ENCODE assay signal across 23 cellular contexts in the genomic region with DNA sequence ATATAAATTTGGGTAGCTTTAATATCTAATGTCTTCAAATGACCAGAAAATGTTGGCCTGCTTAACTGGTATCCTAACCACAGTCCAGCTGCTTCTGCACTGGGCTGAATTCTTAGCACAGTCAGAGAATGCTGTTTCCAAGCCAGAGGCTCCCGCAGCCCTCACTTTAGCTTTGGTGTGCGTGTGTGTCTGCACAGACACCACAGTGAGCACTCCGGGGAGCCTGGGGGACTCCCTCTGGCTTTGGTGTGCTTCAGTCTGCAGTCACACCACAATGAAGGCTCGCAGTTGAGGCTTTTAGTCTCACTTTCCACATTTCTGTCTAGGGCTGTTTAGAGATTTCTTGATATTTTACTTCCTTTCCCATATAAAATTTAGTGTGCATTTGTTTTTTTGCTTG. TPM values are rescaled to one million over a fixed set of nuclear protein-coding genes. Genes with fewer than 3 reads are reported as not detected.
"Had no signal": no experiment of that assay in that cellular context is flagged by ENCODE, and none has a peak within 500 bp of the region (broad histone marks: within the 10 kb centered on the region; RNA-seq: fewer than 3 reads in every experiment).

No MANE protein-coding gene starts in this region.

- H3K9ac ChIP-seq: parathyroid adenoma had no signal

- H3K27ac Mint-ChIP-seq: activated CD4-positive, alpha-beta T cell treated with anti-CD3 and anti-CD28 coated beads, Interleukin-2, amount 10 ng/mL, durations not matched to agents 7 days and 5 days; activated CD8-positive, alpha-beta T cell treated with anti-CD3 and anti-CD28 coated beads, Interleukin-2, amount 10 ng/mL, durations not matched to agents 7 days and 5 days; activated naive CD4-positive, alpha-beta T cell treated with anti-CD3 and anti-CD28 coated beads, Interleukin-2, amount 10 ng/mL, durations not matched to agents 7 days and 5 days; activated T-cell treated with anti-CD3 and anti-CD28 coated beads, Interleukin-2, amount 50 U/mL, for 24 hours; effector memory CD8-positive, alpha-beta T cell; naive thymus-derived CD4-positive, alpha-beta T cell; stimulated activated naive CD8-positive, alpha-beta T cell treated with anti-CD3 and anti-CD28 coated beads, Interleukin-15, amount 100 ng/mL, for 72 hours had no signal

- H3K27ac ChIP-seq: esophagus squamous epithelium, parathyroid adenoma, right lobe of liver, suprapubic skin, upper lobe of left lung had no signal

- H3K4me1 ChIP-seq: esophagus squamous epithelium, parathyroid adenoma, right lobe of liver, suprapubic skin, upper lobe of left lung had no signal

- H3K36me3 ChIP-seq: right lobe of liver, suprapubic skin, upper lobe of left lung had no signal

- H3K79me2 ChIP-seq: parathyroid adenoma had no signal

- H2AFZ ChIP-seq: parathyroid adenoma had no signal

- DNase-seq: activated CD4-positive, alpha-beta T cell treated with anti-CD3 and anti-CD28 coated beads, Interleukin-2, amount 10 ng/mL, durations not matched to agents 7 days and 5 days; activated CD8-positive, alpha-beta T cell treated with anti-CD3 and anti-CD28 coated beads, Interleukin-2, amount 10 ng/mL, durations not matched to agents 7 days and 5 days; activated naive CD4-positive, alpha-beta T cell treated with anti-CD3 and anti-CD28 coated beads, Interleukin-2, amount 10 ng/mL, durations not matched to agents 7 days and 5 days; activated T-cell treated with anti-CD3 and anti-CD28 coated beads, Interleukin-2, amount 50 U/mL, for 24 hours; effector memory CD8-positive, alpha-beta T cell; esophagus squamous epithelium; hypothalamus; islet precursor cell; midbrain; naive thymus-derived CD4-positive, alpha-beta T cell; right lobe of liver; stimulated activated CD4-positive, alpha-beta T cell treated with anti-CD3 and anti-CD28 coated beads, Interleukin-4, amount 100 ng/mL, for 1 hour; stimulated activated naive CD8-positive, alpha-beta T cell treated with anti-CD3 and anti-CD28 coated beads, Interleukin-15, amount 100 ng/mL, for 72 hours; T-helper 1 cell; T-helper 9 cell; upper lobe of left lung had no signal

- H3K27me3 ChIP-seq: esophagus squamous epithelium, right lobe of liver, suprapubic skin, upper lobe of left lung had no signal

- H3K9me3 ChIP-seq: esophagus squamous epithelium, right lobe of liver, suprapubic skin, upper lobe of left lung had no signal

- H3K4me1 Mint-ChIP-seq: activated CD4-positive, alpha-beta T cell treated with anti-CD3 and anti-CD28 coated beads, Interleukin-2, amount 10 ng/mL, durations not matched to agents 7 days and 5 days; activated naive CD4-positive, alpha-beta T cell treated with anti-CD3 and anti-CD28 coated beads, Interleukin-2, amount 10 ng/mL, durations not matched to agents 7 days and 5 days; naive thymus-derived CD4-positive, alpha-beta T cell; stimulated activated naive CD8-positive, alpha-beta T cell treated with anti-CD3 and anti-CD28 coated beads, Interleukin-15, amount 100 ng/mL, for 72 hours had no signal

- H3K4me3 Mint-ChIP-seq: activated CD4-positive, alpha-beta T cell treated with anti-CD3 and anti-CD28 coated beads, Interleukin-2, amount 10 ng/mL, durations not matched to agents 7 days and 5 days; activated CD8-positive, alpha-beta T cell treated with anti-CD3 and anti-CD28 coated beads, Interleukin-2, amount 10 ng/mL, durations not matched to agents 7 days and 5 days; activated naive CD4-positive, alpha-beta T cell treated with anti-CD3 and anti-CD28 coated beads, Interleukin-2, amount 10 ng/mL, durations not matched to agents 7 days and 5 days; activated T-cell treated with anti-CD3 and anti-CD28 coated beads, Interleukin-2, amount 50 U/mL, for 24 hours; effector memory CD8-positive, alpha-beta T cell; naive thymus-derived CD4-positive, alpha-beta T cell; stimulated activated naive CD8-positive, alpha-beta T cell treated with anti-CD3 and anti-CD28 coated beads, Interleukin-15, amount 100 ng/mL, for 72 hours had no signal

- H3K9me3 Mint-ChIP-seq: activated CD4-positive, alpha-beta T cell treated with anti-CD3 and anti-CD28 coated beads, Interleukin-2, amount 10 ng/mL, durations not matched to agents 7 days and 5 days; activated naive CD4-positive, alpha-beta T cell treated with anti-CD3 and anti-CD28 coated beads, Interleukin-2, amount 10 ng/mL, durations not matched to agents 7 days and 5 days; activated T-cell treated with anti-CD3 and anti-CD28 coated beads, Interleukin-2, amount 50 U/mL, for 24 hours; effector memory CD8-positive, alpha-beta T cell; naive thymus-derived CD4-positive, alpha-beta T cell; stimulated activated naive CD8-positive, alpha-beta T cell treated with anti-CD3 and anti-CD28 coated beads, Interleukin-15, amount 100 ng/mL, for 72 hours had no signal

- ATAC-seq: activated CD8-positive, alpha-beta T cell treated with anti-CD3 and anti-CD28 coated beads, Interleukin-2, amount 10 ng/mL, durations not matched to agents 7 days and 5 days; effector memory CD8-positive, alpha-beta T cell; naive thymus-derived CD4-positive, alpha-beta T cell; right lobe of liver; SK-N-SH treated with all-trans-retinoic acid at 6 μM for 48 hours; stimulated activated naive CD8-positive, alpha-beta T cell treated with anti-CD3 and anti-CD28 coated beads, Interleukin-15, amount 100 ng/mL, for 72 hours had no signal

- H3K27me3 Mint-ChIP-seq: activated CD4-positive, alpha-beta T cell treated with anti-CD3 and anti-CD28 coated beads, Interleukin-2, amount 10 ng/mL, durations not matched to agents 7 days and 5 days; activated naive CD4-positive, alpha-beta T cell treated with anti-CD3 and anti-CD28 coated beads, Interleukin-2, amount 10 ng/mL, durations not matched to agents 7 days and 5 days; effector memory CD8-positive, alpha-beta T cell; naive thymus-derived CD4-positive, alpha-beta T cell; stimulated activated naive CD8-positive, alpha-beta T cell treated with anti-CD3 and anti-CD28 coated beads, Interleukin-15, amount 100 ng/mL, for 72 hours had no signal

- H3K4me2 ChIP-seq: smooth muscle cell had no signal

- H3K4me3 ChIP-seq: esophagus squamous epithelium, right lobe of liver, smooth muscle cell, suprapubic skin, upper lobe of left lung had no signal

RNA-seq across cellular contexts. Expression of gene CXorf58, which starts 53.7 kb away (rescaled TPM):
- total RNA-seq: activated CD4-positive, alpha-beta T cell treated with anti-CD3 and anti-CD28 coated beads, Interleukin-2, amount 10 ng/mL, durations not matched to agents 7 days and 5 days; dermis microvascular lymphatic vessel endothelial cell; fibroblast of villous mesenchyme; lung microvascular endothelial cell; naive thymus-derived CD4-positive, alpha-beta T cell; right lobe of liver; smooth muscle cell; suprapubic skin had no signal
- polyA plus RNA-seq: naive thymus-derived CD4-positive, alpha-beta T cell; smooth muscle cell had no signal
